Comparison of ENCODE assay signal across 2 cellular contexts in the genomic region with DNA sequence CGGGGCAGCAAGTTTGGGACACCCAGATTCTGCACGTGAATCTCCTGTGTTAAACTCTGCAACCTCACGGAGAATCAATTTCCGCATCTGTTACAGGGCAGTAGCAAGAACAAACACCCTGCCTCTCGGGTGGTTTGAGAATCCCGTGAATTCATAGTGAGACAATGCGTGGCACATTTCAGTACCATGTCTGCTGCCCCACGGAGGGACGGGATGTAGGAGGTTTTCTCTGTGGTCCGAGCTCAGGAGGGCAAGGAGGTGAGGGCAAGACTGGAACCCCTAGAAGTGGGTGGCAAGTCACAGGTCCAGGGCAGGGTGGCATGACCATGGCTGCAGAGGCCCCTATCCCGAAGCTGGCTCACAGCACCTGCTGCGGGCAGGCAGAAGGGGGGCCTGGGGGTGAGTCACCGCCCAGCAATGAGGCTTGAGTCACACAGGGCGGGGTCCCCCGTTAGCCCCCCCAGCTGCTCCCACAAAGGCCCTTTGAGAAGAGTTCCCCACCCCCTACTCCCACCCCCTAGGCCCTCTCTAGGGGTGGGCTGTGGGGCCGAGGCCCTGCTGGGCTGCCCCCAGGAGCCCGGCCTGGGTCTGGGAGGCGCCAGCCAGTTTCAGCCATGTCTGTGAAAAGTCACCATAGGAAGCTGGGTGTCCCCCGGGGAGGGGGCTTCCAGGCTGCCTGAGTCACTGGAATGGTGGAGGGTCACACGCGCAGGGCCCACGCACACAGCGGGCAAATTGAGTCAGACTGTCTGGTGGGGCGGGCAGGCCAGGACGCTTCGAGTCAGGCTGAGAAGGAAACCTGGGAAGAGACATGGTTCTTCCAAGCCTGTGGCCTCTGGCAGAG.
TF ChIP-seq lines count a peak whose summit lies in the region.

No MANE protein-coding gene starts in this region.

TF ChIP-seq in A549, 52 proteins besides CTCF, POLR2A, EP300 and RAD21 (continued from another document and continues in another):
- TF ChIP-seq REST (IDR thresholded peaks at IDR 0.05) (peak; percentile 55), HEYL (CRISPR knock-in tag; IDR thresholded peaks at IDR 0.05) (no peak), CEBPB (IDR thresholded peaks at IDR 0.05) (peak in 1 of 2 experiments; percentile 36; a peak in 1 of 4 replicates), CHD4 (IDR thresholded peaks at IDR 0.05; ENCODE audit: borderline replicate concordance) (no peak), KDM5A (IDR thresholded peaks at IDR 0.05) (no peak), PBX3 (IDR thresholded peaks at IDR 0.05) (0 out of 2 replicates have a peak, but pooled peaks have one; percentile 66), ZSCAN20 (CRISPR knock-in tag; IDR thresholded peaks at IDR 0.05) (0 out of 2 replicates have a peak, but pooled peaks have one; percentile 5), RNF2 (IDR thresholded peaks at IDR 0.05; ENCODE audit: borderline replicate concordance, low read depth) (no peak), SREBF2 (IDR thresholded peaks at IDR 0.05) (no peak), MYC (IDR thresholded peaks at IDR 0.05; ENCODE audit: borderline replicate concordance, low read length) (no peak), NR3C1 (IDR thresholded peaks at IDR 0.05) (no peak), GATA3 (IDR thresholded peaks at IDR 0.05; ENCODE audit: borderline replicate concordance) (peak; percentile 86), JUNB (IDR thresholded peaks at IDR 0.05) (peak; percentile 93), RCOR1 (IDR thresholded peaks at IDR 0.05; ENCODE audit: low read depth, low read length) (no peak), POLR2AphosphoS2 (conservative IDR thresholded peaks at IDR 0.05; ENCODE audit: low read length) (no peak), ZC3H11A (IDR thresholded peaks at IDR 0.05) (no peak), ZNF302 (CRISPR knock-in tag; IDR thresholded peaks at IDR 0.05) (peak; percentile 72; the same call in 1 of the 2 replicates), ESRRA (IDR thresholded peaks at IDR 0.05; ENCODE audit: borderline replicate concordance, low read length) (no peak), BHLHE40 (IDR thresholded peaks at IDR 0.05; ENCODE audit: low read depth, low read length) (no peak), JUN (IDR thresholded peaks at IDR 0.05) (peak; percentile 65; a peak in 2 of 5 replicates), HOXA7 (CRISPR knock-in tag; IDR thresholded peaks at IDR 0.05) (0 out of 2 replicates have a peak, but pooled peaks have one; percentile 1), HOXB5 (CRISPR knock-in tag; IDR thresholded peaks at IDR 0.05) (peak; percentile 83), FOXS1 (CRISPR knock-in tag; IDR thresholded peaks at IDR 0.05) (no peak; the same call in 1 of the 2 replicates)
- TF ChIP-seq, protein P1, sequence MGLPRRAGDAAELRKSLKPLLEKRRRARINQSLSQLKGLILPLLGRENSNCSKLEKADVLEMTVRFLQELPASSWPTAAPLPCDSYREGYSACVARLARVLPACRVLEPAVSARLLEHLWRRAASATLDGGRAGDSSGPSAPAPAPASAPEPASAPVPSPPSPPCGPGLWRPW (IDR thresholded peaks at IDR 0.05): no peak
- TF ChIP-seq, protein P2, sequence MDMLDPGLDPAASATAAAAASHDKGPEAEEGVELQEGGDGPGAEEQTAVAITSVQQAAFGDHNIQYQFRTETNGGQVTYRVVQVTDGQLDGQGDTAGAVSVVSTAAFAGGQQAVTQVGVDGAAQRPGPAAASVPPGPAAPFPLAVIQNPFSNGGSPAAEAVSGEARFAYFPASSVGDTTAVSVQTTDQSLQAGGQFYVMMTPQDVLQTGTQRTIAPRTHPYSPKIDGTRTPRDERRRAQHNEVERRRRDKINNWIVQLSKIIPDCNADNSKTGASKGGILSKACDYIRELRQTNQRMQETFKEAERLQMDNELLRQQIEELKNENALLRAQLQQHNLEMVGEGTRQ (IDR thresholded peaks at IDR 0.05): no peak
- TF ChIP-seq, protein P3, sequence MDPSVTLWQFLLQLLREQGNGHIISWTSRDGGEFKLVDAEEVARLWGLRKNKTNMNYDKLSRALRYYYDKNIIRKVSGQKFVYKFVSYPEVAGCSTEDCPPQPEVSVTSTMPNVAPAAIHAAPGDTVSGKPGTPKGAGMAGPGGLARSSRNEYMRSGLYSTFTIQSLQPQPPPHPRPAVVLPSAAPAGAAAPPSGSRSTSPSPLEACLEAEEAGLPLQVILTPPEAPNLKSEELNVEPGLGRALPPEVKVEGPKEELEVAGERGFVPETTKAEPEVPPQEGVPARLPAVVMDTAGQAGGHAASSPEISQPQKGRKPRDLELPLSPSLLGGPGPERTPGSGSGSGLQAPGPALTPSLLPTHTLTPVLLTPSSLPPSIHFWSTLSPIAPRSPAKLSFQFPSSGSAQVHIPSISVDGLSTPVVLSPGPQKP (IDR thresholded peaks at IDR 0.05; ENCODE audit: low read depth, low read length): no peak

TF ChIP-seq in Ishikawa, 13 proteins besides CTCF, POLR2A, EP300 and RAD21 (continued from another document):
- TF ChIP-seq REST (IDR thresholded peaks at IDR 0.05; ENCODE audit: low read depth): no peak
